In the genomic region with DNA sequence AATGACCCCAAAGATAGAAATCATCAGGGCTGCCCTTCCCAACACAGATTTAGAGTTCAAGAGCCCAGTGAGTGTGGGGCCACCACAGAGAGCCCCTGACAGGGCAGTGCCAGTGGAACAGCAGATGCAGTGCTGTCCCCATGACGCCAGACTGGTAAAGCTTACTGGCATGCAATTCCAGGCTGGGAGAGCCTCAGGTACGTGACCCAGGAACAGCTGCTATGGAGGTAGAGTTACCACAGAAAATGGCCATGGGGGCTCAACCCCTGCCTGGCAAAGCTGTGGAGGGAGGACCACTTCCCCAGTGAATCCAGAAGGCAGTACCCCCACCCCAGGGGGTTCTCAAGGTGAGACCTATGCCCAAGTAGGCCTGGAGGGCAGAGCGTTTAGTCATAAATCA, we compare ENCODE assay signal across 28 cellular contexts.
"Had no signal": no experiment of that assay in that cellular context is flagged by ENCODE, and none has a peak within 500 bp of the region (broad histone marks: within the 10 kb centered on the region; RNA-seq: fewer than 3 reads in every experiment).

No MANE protein-coding gene starts in this region.

- H3K4me1 Mint-ChIP-seq: stimulated activated effector memory CD8-positive, alpha-beta T cell treated with anti-CD3 and anti-CD28 coated beads, Interleukin-12 subunit alpha, Interleukin-12 subunit beta, amount 100 ng/mL, for 72 hours; stimulated activated memory B cell treated with anti-CD40 and anti-IgM and Interleukin-4, amounts not matched to agents 10 μg/mL and 1 μg/mL and 100 μg/mL, for 72 hours; stimulated activated naive B cell treated with anti-CD40 and anti-IgM and Interleukin-4, amounts not matched to agents 10 μg/mL and 1 μg/mL and 100 μg/mL, for 72 hours; stimulated activated naive CD8-positive, alpha-beta T cell treated with anti-CD3 and anti-CD28 coated beads, Interleukin-15, amount 100 ng/mL, for 72 hours had no signal

- H3K27me3 Mint-ChIP-seq: stimulated activated memory B cell treated with anti-CD40 and anti-IgM and Interleukin-4, amounts not matched to agents 10 μg/mL and 1 μg/mL and 100 μg/mL, for 72 hours; stimulated activated naive B cell treated with anti-CD40 and anti-IgM and Interleukin-4, amounts not matched to agents 10 μg/mL and 1 μg/mL and 100 μg/mL, for 72 hours; stimulated activated naive CD8-positive, alpha-beta T cell treated with anti-CD3 and anti-CD28 coated beads, Interleukin-15, amount 100 ng/mL, for 72 hours; stimulated activated naive CD8-positive, alpha-beta T cell treated with anti-CD3 and anti-CD28 coated beads, Interleukin-15, Interleukin-2, amounts not matched to agents 100 ng/mL and 50 ng/mL, for 24 hours; type B pancreatic cell had no signal

- H3K9me3 Mint-ChIP-seq: type B pancreatic cell had no signal

- H3K27ac Mint-ChIP-seq: stimulated activated effector memory CD8-positive, alpha-beta T cell treated with anti-CD3 and anti-CD28 coated beads, Interleukin-12 subunit alpha, Interleukin-12 subunit beta, amount 100 ng/mL, for 72 hours; stimulated activated memory B cell treated with anti-CD40 and anti-IgM and Interleukin-4, amounts not matched to agents 10 μg/mL and 1 μg/mL and 100 μg/mL, for 72 hours; stimulated activated naive B cell treated with anti-CD40 and anti-IgM and Interleukin-4, amounts not matched to agents 10 μg/mL and 1 μg/mL and 100 μg/mL, for 72 hours; stimulated activated naive CD8-positive, alpha-beta T cell treated with anti-CD3 and anti-CD28 coated beads, Interleukin-15, amount 100 ng/mL, for 72 hours; stimulated activated naive CD8-positive, alpha-beta T cell treated with anti-CD3 and anti-CD28 coated beads, Interleukin-15, Interleukin-2, amounts not matched to agents 100 ng/mL and 50 ng/mL, for 24 hours; type B pancreatic cell had no signal

- H3K27me3 ChIP-seq: stomach, suprapubic skin, testis, thyroid gland, tibial nerve, transverse colon, upper lobe of left lung, upper lobe of right lung, uterus, vagina had no signal

- H3K4me1 ChIP-seq: stomach, suprapubic skin, testis, thyroid gland, tibial artery, tibial nerve, transverse colon, upper lobe of left lung, upper lobe of right lung, uterus, vagina had no signal

- H3K27ac ChIP-seq: stomach, suprapubic skin, testis, thoracic aorta, thyroid gland, tibial artery, tibial nerve, transverse colon, upper lobe of left lung, upper lobe of right lung, uterus, vagina had no signal

- H3K36me3 Mint-ChIP-seq: stimulated activated effector memory CD8-positive, alpha-beta T cell treated with anti-CD3 and anti-CD28 coated beads, Interleukin-12 subunit alpha, Interleukin-12 subunit beta, amount 100 ng/mL, for 72 hours; stimulated activated memory B cell treated with anti-CD40 and anti-IgM and Interleukin-4, amounts not matched to agents 10 μg/mL and 1 μg/mL and 100 μg/mL, for 72 hours; stimulated activated naive B cell treated with anti-CD40 and anti-IgM and Interleukin-4, amounts not matched to agents 10 μg/mL and 1 μg/mL and 100 μg/mL, for 72 hours; type B pancreatic cell had no signal

- H3K36me3 ChIP-seq: stomach, suprapubic skin, thoracic aorta, thyroid gland, tibial artery, tibial nerve, transverse colon, upper lobe of left lung, upper lobe of right lung, uterus, vagina had no signal

- H3K9me3 ChIP-seq: suprapubic skin, testis, thoracic aorta, thyroid gland, upper lobe of right lung, uterus, vagina had no signal

- H3K4me3 ChIP-seq: stomach, suprapubic skin, testis, thoracic aorta, thyroid gland, tibial artery, tibial nerve, transverse colon, upper lobe of left lung, upper lobe of right lung, uterus, vagina had no signal

- ATAC-seq: stimulated activated effector memory CD8-positive, alpha-beta T cell treated with anti-CD3 and anti-CD28 coated beads, Interleukin-12 subunit alpha, Interleukin-12 subunit beta, amount 100 ng/mL, for 72 hours; stimulated activated memory B cell treated with anti-CD40 and anti-IgM and Interleukin-4, amounts not matched to agents 10 μg/mL and 1 μg/mL and 100 μg/mL, for 72 hours; stimulated activated naive B cell treated with anti-CD40 and anti-IgM and Interleukin-4, amounts not matched to agents 10 μg/mL and 1 μg/mL and 100 μg/mL, for 72 hours; stimulated activated naive CD8-positive, alpha-beta T cell treated with anti-CD3 and anti-CD28 coated beads, Interleukin-15, amount 100 ng/mL, for 72 hours; stimulated activated naive CD8-positive, alpha-beta T cell treated with anti-CD3 and anti-CD28 coated beads, Interleukin-15, Interleukin-2, amounts not matched to agents 100 U/mL and 50 U/mL, for 24 hours; upper lobe of right lung had no signal

- DNase-seq: stimulated activated CD4-positive, alpha-beta T cell treated with anti-CD3 and anti-CD28 coated beads, Interleukin-2, amount 100 ng/mL, for 48 hours; stimulated activated CD4-positive, alpha-beta T cell treated with anti-CD3 and anti-CD28 coated beads, Interleukin-4, amount 100 ng/mL, for 1 hour; stimulated activated CD4-positive, alpha-beta T cell treated with anti-CD3 and anti-CD28 coated beads, Interleukin-4, amount 100 ng/mL, for 24 hours; stimulated activated CD4-positive, alpha-beta T cell treated with anti-CD3 and anti-CD28 coated beads, Interleukin-4, amount 100 ng/mL, for 4 hours; stimulated activated CD8-positive, alpha-beta memory T cell treated with anti-CD3 and anti-CD28 coated beads, Interleukin-4, amount 100 ng/mL, for 48 hours; stimulated activated naive B cell treated with anti-CD40 and anti-IgM and Interleukin-4, amounts not matched to agents 10 μg/mL and 1 μg/mL and 100 μg/mL, for 72 hours; stimulated activated naive CD4-positive, alpha-beta T cell; stimulated activated naive CD4-positive, alpha-beta T cell treated with Interleukin-2 at 50 U/mL for 16 hours; stimulated activated naive CD8-positive, alpha-beta T cell treated with anti-CD3 and anti-CD28 coated beads, Interleukin-15, amount 100 ng/mL, for 72 hours; stimulated activated naive CD8-positive, alpha-beta T cell treated with anti-CD3 and anti-CD28 coated beads, Interleukin-15, Interleukin-2, amounts not matched to agents 100 U/mL and 50 U/mL, for 24 hours; stomach; substantia nigra; testis; thyroid gland; tibial artery; transverse colon; trophoblast cell; upper lobe of left lung; upper lobe of right lung; uterus had no signal

- H3K4me3 Mint-ChIP-seq: stimulated activated effector memory CD8-positive, alpha-beta T cell treated with anti-CD3 and anti-CD28 coated beads, Interleukin-12 subunit alpha, Interleukin-12 subunit beta, amount 100 ng/mL, for 72 hours; stimulated activated memory B cell treated with anti-CD40 and anti-IgM and Interleukin-4, amounts not matched to agents 10 μg/mL and 1 μg/mL and 100 μg/mL, for 72 hours; stimulated activated naive B cell treated with anti-CD40 and anti-IgM and Interleukin-4, amounts not matched to agents 10 μg/mL and 1 μg/mL and 100 μg/mL, for 72 hours; stimulated activated naive CD8-positive, alpha-beta T cell treated with anti-CD3 and anti-CD28 coated beads, Interleukin-15, amount 100 ng/mL, for 72 hours; stimulated activated naive CD8-positive, alpha-beta T cell treated with anti-CD3 and anti-CD28 coated beads, Interleukin-15, Interleukin-2, amounts not matched to agents 100 ng/mL and 50 ng/mL, for 24 hours; type B pancreatic cell had no signal
